In the genomic region with DNA sequence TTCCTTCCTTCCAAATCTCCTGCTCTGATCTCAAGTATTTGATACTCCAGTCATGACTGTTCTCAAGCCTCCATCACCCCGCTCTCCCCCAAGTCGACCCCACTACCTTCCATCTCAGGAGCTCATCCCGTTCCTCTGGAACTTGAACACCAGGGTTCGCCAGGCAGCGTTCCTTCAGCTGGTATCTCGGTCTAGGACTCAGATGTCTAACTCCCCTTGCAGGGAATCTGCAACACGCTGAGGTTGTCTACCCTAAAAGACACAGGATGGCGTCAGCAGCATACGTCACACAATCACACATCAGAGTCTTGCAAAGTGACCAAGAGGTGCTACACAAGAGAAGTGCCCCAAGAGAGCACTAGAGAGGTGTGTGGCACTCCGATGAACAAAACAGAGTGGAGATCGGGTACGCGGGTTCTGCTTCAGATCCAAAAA, we compare ENCODE assay signal across 8 cellular contexts. TPM values are rescaled to one million over a fixed set of nuclear protein-coding genes. Genes with fewer than 3 reads are reported as not detected.
A peak's percentile ranks its signal among the peaks of the same experiment; 100 is the strongest.
DNase-seq lines count a peak whose midpoint lies in the region; ATAC-seq and TF ChIP-seq lines count a peak whose summit lies in the region.

No MANE protein-coding gene starts in this region.

- peak overlapping the region; percentile 96 for H3K4me3 ChIP-seq in ACC112 (ENCODE audit: low read depth, low read length)
- peak overlapping the region; percentile 63 to 99 (median 86) for H3K4me3 ChIP-seq in dorsolateral prefrontal cortex

- peak; percentile 69 for DNase-seq in NCI-H345 (lab: John Stamatoyannopoulos, UW)
- peak; percentile 21 to 54 for DNase-seq in activated CD4-positive, alpha-beta T cell treated with anti-CD3 and anti-CD28 coated beads for 24 hours (ENCODE audit: low read depth in 2 of 2)
- peak in 9 of 10 donors; percentile 44 to 82 (median 61) for DNase-seq in dorsolateral prefrontal cortex
- peak; percentile 60 for DNase-seq in medulla oblongata (ENCODE audit: extremely low spot score)
- DNase-seq in stimulated activated CD8-positive, alpha-beta memory T cell treated with anti-CD3 and anti-CD28 coated beads, Interleukin-12 subunit alpha, Interleukin-12 subunit beta, amount 100 ng/mL, for 24 hours (ENCODE audit: extremely low read depth) = peak; percentile 3

- peaks cover 2% of the 10 kb centered on the region for H3K79me2 ChIP-seq in ACC112 (ENCODE audit: control insufficient read depth, insufficient read depth, low read length, unreplicated experiment)

- peaks cover 3% of the 10 kb centered on the region for H3K36me3 ChIP-seq in ACC112 (ENCODE audit: insufficient read depth, low read length)

- peaks cover 18% of the 10 kb centered on the region for H3K4me1 ChIP-seq in ACC112 (ENCODE audit: control insufficient read depth, insufficient read depth, low read length, unreplicated experiment)

- peak overlapping the region; percentile 81 for H3K27ac ChIP-seq in ACC112 (ENCODE audit: low read depth, low read length)
- peak overlapping the region in 55 of 59 donors; percentile 35 to 94 (median 83) for H3K27ac ChIP-seq in dorsolateral prefrontal cortex

- H2AFZ ChIP-seq in ACC112 (ENCODE audit: low read length, unreplicated experiment) = peak overlapping the region; percentile 97

- peak; percentile 41 for ATAC-seq in GM18517 (IDR thresholded peaks at IDR 0.05; ENCODE audit: unreplicated experiment)
- ATAC-seq in HG03064 (IDR thresholded peaks at IDR 0.05; ENCODE audit: low read depth, unreplicated experiment) = peak; percentile 35

- H3K27me3 ChIP-seq in ACC112 (ENCODE audit: insufficient read depth, low read length) = no peaks in the 10 kb centered on the region
- H3K27me3 ChIP-seq in dorsolateral prefrontal cortex = no peaks in the 10 kb centered on the region

- intact Hi-C loops in dorsolateral prefrontal cortex (cut with DNase I) = loop anchor here (2.0 to 10.0 kb wide), 8 partner anchors 83 to 1167 kb away; a partner anchor contains a TSS

- TF ChIP-seq CTCF in dorsolateral prefrontal cortex (IDR thresholded peaks at IDR 0.05 in 54 of 56, conservative IDR thresholded peaks at IDR 0.05 in 2 of 56; ENCODE audit: low read depth in 1 of 56, partially characterized antibody in 56 of 56) = no peak

RNA-seq across cellular contexts. Expression of a gene that starts 0.7 kb away (rescaled TPM):
- 10 to 100 TPM; 11.0 to 38.3 (median 22.4) TPM for total RNA-seq in dorsolateral prefrontal cortex

Comparison
In these comparisons a context has a peak if more than half of its experiments do, and no peak if none do; other contexts are left out.
1. Peak in every context shown above with its lines: DNase-seq, ATAC-seq, H3K4me3 ChIP-seq and H3K27ac ChIP-seq.
2. DNase-seq: peak in every context shown above with its lines; median percentile 69 in NCI-H345; 61 in dorsolateral prefrontal cortex; 60 in medulla oblongata; 38 in activated CD4-positive, alpha-beta T cell treated with anti-CD3 and anti-CD28 coated beads for 24 hours; 3 in stimulated activated CD8-positive, alpha-beta memory T cell treated with anti-CD3 and anti-CD28 coated beads, Interleukin-12 subunit alpha, Interleukin-12 subunit beta, amount 100 ng/mL, for 24 hours.